ENCODE assay signal across 1 cellular context in the genomic region with DNA sequence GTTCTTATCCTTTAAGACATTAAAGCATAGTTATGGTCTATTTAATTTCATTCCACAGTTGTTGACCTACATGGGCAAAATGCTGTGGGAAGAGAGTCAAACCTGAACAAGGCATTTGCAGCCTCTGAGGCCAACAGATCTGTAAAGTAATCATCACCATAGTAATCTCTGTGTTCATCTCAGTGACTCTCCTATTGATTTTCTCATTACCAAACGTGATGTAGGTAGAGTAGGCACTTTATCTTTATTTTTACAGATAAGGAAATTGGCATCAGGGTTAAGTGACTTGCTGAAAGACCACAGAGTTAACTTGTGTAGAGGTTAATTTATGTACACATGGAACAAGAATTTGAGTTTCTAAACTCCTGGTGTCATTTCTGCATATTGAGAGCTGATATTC.
TF ChIP-seq lines count a peak whose summit lies in the region.

No MANE protein-coding gene starts in this region.

TF ChIP-seq in HepG2, 621 proteins besides CTCF, POLR2A, EP300 and RAD21 (continued from another document):
- TF ChIP-seq, protein P1, sequence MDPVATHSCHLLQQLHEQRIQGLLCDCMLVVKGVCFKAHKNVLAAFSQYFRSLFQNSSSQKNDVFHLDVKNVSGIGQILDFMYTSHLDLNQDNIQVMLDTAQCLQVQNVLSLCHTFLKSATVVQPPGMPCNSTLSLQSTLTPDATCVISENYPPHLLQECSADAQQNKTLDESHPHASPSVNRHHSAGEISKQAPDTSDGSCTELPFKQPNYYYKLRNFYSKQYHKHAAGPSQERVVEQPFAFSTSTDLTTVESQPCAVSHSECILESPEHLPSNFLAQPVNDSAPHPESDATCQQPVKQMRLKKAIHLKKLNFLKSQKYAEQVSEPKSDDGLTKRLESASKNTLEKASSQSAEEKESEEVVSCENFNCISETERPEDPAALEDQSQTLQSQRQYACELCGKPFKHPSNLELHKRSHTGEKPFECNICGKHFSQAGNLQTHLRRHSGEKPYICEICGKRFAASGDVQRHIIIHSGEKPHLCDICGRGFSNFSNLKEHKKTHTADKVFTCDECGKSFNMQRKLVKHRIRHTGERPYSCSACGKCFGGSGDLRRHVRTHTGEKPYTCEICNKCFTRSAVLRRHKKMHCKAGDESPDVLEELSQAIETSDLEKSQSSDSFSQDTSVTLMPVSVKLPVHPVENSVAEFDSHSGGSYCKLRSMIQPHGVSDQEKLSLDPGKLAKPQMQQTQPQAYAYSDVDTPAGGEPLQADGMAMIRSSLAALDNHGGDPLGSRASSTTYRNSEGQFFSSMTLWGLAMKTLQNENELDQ (CRISPR knock-in tag; IDR thresholded peaks at IDR 0.05; ENCODE audit: borderline replicate concordance): no peak
- TF ChIP-seq MAZ (IDR thresholded peaks at IDR 0.05; ENCODE audit: borderline replicate concordance, low read depth, low read length): no peak
- no peak for TF ChIP-seq MAZ (CRISPR knock-in tag; IDR thresholded peaks at IDR 0.05; ENCODE audit: low read depth)
- TF ChIP-seq SRSF4 (IDR thresholded peaks at IDR 0.05; ENCODE audit: low read depth, low read length, poor library complexity, severe bottlenecking): no peak
- TF ChIP-seq KDM4B (CRISPR knock-in tag; IDR thresholded peaks at IDR 0.05): no peak
- TF ChIP-seq SAFB2 (CRISPR knock-in tag; IDR thresholded peaks at IDR 0.05; ENCODE audit: borderline replicate concordance, low read depth): no peak
- TF ChIP-seq, protein P2, sequence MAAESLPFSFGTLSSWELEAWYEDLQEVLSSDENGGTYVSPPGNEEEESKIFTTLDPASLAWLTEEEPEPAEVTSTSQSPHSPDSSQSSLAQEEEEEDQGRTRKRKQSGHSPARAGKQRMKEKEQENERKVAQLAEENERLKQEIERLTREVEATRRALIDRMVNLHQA (CRISPR knock-in tag; IDR thresholded peaks at IDR 0.05): no peak
- no peak for TF ChIP-seq ZNF780A (CRISPR knock-in tag; IDR thresholded peaks at IDR 0.05)
- TF ChIP-seq ZNF768 (CRISPR knock-in tag; IDR thresholded peaks at IDR 0.05): no peak
- no peak for TF ChIP-seq PTBP1 (IDR thresholded peaks at IDR 0.05; ENCODE audit: low read depth, low read length, poor library complexity, severe bottlenecking)
- no peak for TF ChIP-seq FOSL2 (CRISPR knock-in tag; IDR thresholded peaks at IDR 0.05)
- TF ChIP-seq ZNF496 (CRISPR knock-in tag; IDR thresholded peaks at IDR 0.05; ENCODE audit: insufficient replicate concordance): no peak
- TF ChIP-seq ISX (CRISPR knock-in tag; conservative IDR thresholded peaks at IDR 0.05): no peak
- no peak for TF ChIP-seq ZNF24 (IDR thresholded peaks at IDR 0.05)
TF ChIP-seq in HepG2: peak in this region for 0.
